ENCODE assay signal across 28 cellular contexts in genomic region chr22:22936190-22936914, GRCh38. TPM values are rescaled to one million over a fixed set of nuclear protein-coding genes. Genes with fewer than 3 reads are reported as not detected.
DNase-seq lines count a peak whose midpoint lies in the region; ATAC-seq and TF ChIP-seq lines count a peak whose summit lies in the region.
"Had no signal": no experiment of that assay in that cellular context is flagged by ENCODE, and none has a peak within 500 bp of the region (broad histone marks: within the 10 kb centered on the region; RNA-seq: fewer than 3 reads in every experiment).

No MANE protein-coding gene starts in this region.

- intact Hi-C loops in aorta (cut with DNase I), result no loop called here

- 81 to 86% methylated on average over 14 of the region's 14 CpGs for WGBS in aorta, 2 donors

- no peak for TF ChIP-seq CTCF in brain microvascular endothelial cell (IDR thresholded peaks at IDR 0.05; ENCODE audit: low read depth, low read length, missing control alignments)

- DNase-seq in NCI-H2171 treated with DMSO at 0.1 percent for 48 hours (lab: John Stamatoyannopoulos, UW), result peak; percentile 42
- no peak for DNase-seq in NCI-H2171 (lab: John Stamatoyannopoulos, UW)
- peak; percentile 71 for DNase-seq in NAMALWA (ENCODE audit: low spot score)
- DNase-seq in brain microvascular endothelial cell, result no peak
- DNase-seq in aorta, result peak; percentile 1 to 15
- DNase-seq in NCI-H146 (lab: John Stamatoyannopoulos, UW), result no peak
- no peak for DNase-seq in dermis blood vessel endothelial cell
- DNase-seq: activated CD4-positive, alpha-beta T cell treated with anti-CD3 and anti-CD28 coated beads, Interleukin-2, amount 50 U/mL, for 4 hours; AML-193; amniotic stem cell; DMS79; effector CD8-positive, alpha-beta T cell; NCI-H1105; PC-9; sigmoid colon; T-helper 9 cell; testis; WERI-Rb-1 had no signal

- H3K27ac ChIP-seq in brain microvascular endothelial cell (peak overlapping the region; percentile 12), aorta (ENCODE audit: low read depth in 1 of 2, low read length in 2 of 2) (no peak overlapping the region)
- H3K27ac ChIP-seq: breast epithelium, epithelial cell of prostate, PC-9, prostate gland, sigmoid colon, testis, WERI-Rb-1 had no signal

- H3K36me3 ChIP-seq in brain microvascular endothelial cell (replicated peaks) (no peaks in the 10 kb centered on the region), aorta (ENCODE audit: control insufficient read depth in 1 of 2, insufficient read depth in 2 of 2, low read length in 1 of 2) (no peaks in the 10 kb centered on the region)
- H3K36me3 ChIP-seq: breast epithelium, prostate gland, sigmoid colon, WERI-Rb-1 had no signal

- no peaks in the 10 kb centered on the region for H3K4me1 ChIP-seq in aorta (ENCODE audit: control insufficient read depth in 1 of 2, insufficient read depth in 2 of 2, low read length in 2 of 2)
- H3K4me1 ChIP-seq: breast epithelium, prostate gland, sigmoid colon, testis had no signal

- in situ Hi-C loops in brain microvascular endothelial cell (cut with HindIII; ENCODE audit: low pct_ligation_motif_present, low sequenced_read_pairs), result no loop called here

- no peak overlapping the region for H3K4me3 ChIP-seq in brain microvascular endothelial cell (ENCODE audit: low read depth, low read length)
- H3K4me3 ChIP-seq in aorta (ENCODE audit: low read length in 2 of 2), result no peak overlapping the region
- H3K4me3 ChIP-seq: breast epithelium, PC-9, prostate gland, sigmoid colon, testis had no signal

- ATAC-seq in aorta (ENCODE audit: low FRiP score) (no peak), GM19463 (IDR thresholded peaks at IDR 0.05; ENCODE audit: unreplicated experiment) (no peak)
- ATAC-seq: left lobe of liver, Right ventricle myocardium inferior had no signal

- H3K27me3 ChIP-seq in brain microvascular endothelial cell (replicated peaks), result peaks cover 30% of the 10 kb centered on the region
- H3K27me3 ChIP-seq in aorta (ENCODE audit: control insufficient read depth in 1 of 2, insufficient read depth in 2 of 2, low read length in 1 of 2), result no peaks in the 10 kb centered on the region
- H3K27me3 ChIP-seq: breast epithelium, testis had no signal

- no peaks in the 10 kb centered on the region for H3K9me3 ChIP-seq in aorta (ENCODE audit: control insufficient read depth, low read length)
- H3K9me3 ChIP-seq: breast epithelium, prostate gland, sigmoid colon, testis had no signal

RNA-seq across cellular contexts. Expression of gene IGLL5, which starts 48.7 kb away (rescaled TPM):
- total RNA-seq in aorta, result 1 to 10 TPM; 1.0 to 6.1 TPM
- 1 to 10 TPM in 1 of 2 donors, under 1 TPM in 1; 0.51 to 3.0 TPM for polyA plus RNA-seq in aorta
- total RNA-seq in dermis blood vessel endothelial cell, result not detected in 2 replicates
- total RNA-seq: activated naive CD4-positive, alpha-beta T cell treated with anti-CD3 and anti-CD28 coated beads for 36 hours; mesenteric fat pad; myocyte; NCI-H460; PC-9; prostate gland; Right ventricle myocardium inferior had no signal

Comparison
In these comparisons a context has a peak if more than half of its experiments do, and no peak if none do; other contexts are left out.
1. DNase-seq: peak in NCI-H2171 treated with DMSO at 0.1 percent for 48 hours (single experiment), NAMALWA (single experiment) and aorta (2 of 2); none in NCI-H2171 (single experiment), brain microvascular endothelial cell (single experiment), NCI-H146 (single experiment) and dermis blood vessel endothelial cell (single experiment).